In genomic region chr4:30630431-30630830, GRCh38 we compare ENCODE assay signal across 17 cellular contexts.
"Had no signal": no experiment of that assay in that cellular context is flagged by ENCODE, and none has a peak within 500 bp of the region (broad histone marks: within the 10 kb centered on the region; RNA-seq: fewer than 3 reads in every experiment).

No MANE protein-coding gene starts in this region.

- DNase-seq: effector CD4-positive, alpha-beta T cell; endodermal cell; erythroblast; foreskin keratinocyte; head of caudate nucleus; kidney; left colon; left ventricle myocardium superior; naive thymus-derived CD4-positive, alpha-beta T cell; spleen; stimulated activated CD4-positive, alpha-beta T cell treated with anti-CD3 and anti-CD28 coated beads, Interleukin-15, amount 100 ng/mL, for 24 hours; stimulated activated CD4-positive, alpha-beta T cell treated with anti-CD3 and anti-CD28 coated beads, Interleukin-1b, Interleukin-23, amount 100 ng/mL, for 48 hours; stimulated activated CD4-positive, alpha-beta T cell treated with anti-CD3 and anti-CD28 coated beads, Interleukin-4, amount 100 ng/mL, for 4 hours; stimulated activated naive B cell treated with anti-CD40 and anti-IgM and Interleukin-4, amounts not matched to agents 10 μg/mL and 1 μg/mL and 100 μg/mL, for 72 hours; stimulated activated naive CD8-positive, alpha-beta T cell treated with anti-CD3 and anti-CD28 coated beads, Interleukin-15, amount 100 ng/mL, for 72 hours; testis; upper lobe of right lung had no signal
